1 cellular context compared by ENCODE assay signal in the genomic region with DNA sequence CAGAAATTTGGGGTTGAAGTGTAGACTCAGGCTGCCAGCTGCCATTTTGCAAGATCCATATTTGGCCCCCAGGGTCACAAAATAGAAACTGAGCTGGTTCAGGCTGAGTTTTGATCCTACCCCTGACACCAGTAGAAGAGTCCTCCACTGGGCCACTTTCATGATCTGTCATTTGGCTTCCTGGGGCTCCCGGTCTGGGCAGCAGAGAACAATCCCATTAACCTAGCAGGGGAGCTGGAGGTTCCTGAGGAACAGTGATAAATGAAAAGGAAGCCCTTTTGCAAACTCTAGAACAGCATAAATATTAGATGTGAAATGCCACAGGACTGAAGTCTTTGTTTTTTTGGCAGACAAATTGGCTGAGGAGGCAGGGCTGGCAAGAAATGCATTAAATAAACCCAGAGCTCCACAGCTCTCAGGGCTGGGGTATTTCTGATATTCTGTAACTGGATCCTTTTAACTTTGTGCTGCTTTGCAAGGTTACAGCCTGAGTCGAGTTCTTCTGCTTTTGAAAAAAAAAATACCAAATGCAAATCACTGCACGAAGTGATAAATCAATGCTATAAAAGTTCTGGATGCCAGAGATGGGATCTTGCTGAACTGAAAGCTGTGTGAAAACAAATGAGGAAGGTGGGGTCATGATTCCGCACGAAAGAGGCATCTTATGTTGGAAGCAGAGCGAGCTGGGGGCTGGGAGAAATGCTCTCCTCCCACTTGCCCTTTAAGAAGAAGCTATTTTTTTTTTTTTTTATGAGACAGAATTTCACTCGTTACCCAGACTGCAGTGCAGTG.
TF ChIP-seq lines count a peak whose summit lies in the region.

No MANE protein-coding gene starts in this region.

TF ChIP-seq in WTC11, 78 proteins besides CTCF, POLR2A, EP300 and RAD21 (continued from another document):
- TF ChIP-seq, protein P1, sequence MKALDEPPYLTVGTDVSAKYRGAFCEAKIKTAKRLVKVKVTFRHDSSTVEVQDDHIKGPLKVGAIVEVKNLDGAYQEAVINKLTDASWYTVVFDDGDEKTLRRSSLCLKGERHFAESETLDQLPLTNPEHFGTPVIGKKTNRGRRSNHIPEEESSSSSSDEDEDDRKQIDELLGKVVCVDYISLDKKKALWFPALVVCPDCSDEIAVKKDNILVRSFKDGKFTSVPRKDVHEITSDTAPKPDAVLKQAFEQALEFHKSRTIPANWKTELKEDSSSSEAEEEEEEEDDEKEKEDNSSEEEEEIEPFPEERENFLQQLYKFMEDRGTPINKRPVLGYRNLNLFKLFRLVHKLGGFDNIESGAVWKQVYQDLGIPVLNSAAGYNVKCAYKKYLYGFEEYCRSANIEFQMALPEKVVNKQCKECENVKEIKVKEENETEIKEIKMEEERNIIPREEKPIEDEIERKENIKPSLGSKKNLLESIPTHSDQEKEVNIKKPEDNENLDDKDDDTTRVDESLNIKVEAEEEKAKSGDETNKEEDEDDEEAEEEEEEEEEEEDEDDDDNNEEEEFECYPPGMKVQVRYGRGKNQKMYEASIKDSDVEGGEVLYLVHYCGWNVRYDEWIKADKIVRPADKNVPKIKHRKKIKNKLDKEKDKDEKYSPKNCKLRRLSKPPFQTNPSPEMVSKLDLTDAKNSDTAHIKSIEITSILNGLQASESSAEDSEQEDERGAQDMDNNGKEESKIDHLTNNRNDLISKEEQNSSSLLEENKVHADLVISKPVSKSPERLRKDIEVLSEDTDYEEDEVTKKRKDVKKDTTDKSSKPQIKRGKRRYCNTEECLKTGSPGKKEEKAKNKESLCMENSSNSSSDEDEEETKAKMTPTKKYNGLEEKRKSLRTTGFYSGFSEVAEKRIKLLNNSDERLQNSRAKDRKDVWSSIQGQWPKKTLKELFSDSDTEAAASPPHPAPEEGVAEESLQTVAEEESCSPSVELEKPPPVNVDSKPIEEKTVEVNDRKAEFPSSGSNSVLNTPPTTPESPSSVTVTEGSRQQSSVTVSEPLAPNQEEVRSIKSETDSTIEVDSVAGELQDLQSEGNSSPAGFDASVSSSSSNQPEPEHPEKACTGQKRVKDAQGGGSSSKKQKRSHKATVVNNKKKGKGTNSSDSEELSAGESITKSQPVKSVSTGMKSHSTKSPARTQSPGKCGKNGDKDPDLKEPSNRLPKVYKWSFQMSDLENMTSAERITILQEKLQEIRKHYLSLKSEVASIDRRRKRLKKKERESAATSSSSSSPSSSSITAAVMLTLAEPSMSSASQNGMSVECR (CRISPR knock-in tag; IDR thresholded peaks at IDR 0.05; ENCODE audit: borderline replicate concordance), result no peak
- no peak for TF ChIP-seq SP1 (CRISPR knock-in tag; conservative IDR thresholded peaks at IDR 0.05)
- TF ChIP-seq, protein P2, sequence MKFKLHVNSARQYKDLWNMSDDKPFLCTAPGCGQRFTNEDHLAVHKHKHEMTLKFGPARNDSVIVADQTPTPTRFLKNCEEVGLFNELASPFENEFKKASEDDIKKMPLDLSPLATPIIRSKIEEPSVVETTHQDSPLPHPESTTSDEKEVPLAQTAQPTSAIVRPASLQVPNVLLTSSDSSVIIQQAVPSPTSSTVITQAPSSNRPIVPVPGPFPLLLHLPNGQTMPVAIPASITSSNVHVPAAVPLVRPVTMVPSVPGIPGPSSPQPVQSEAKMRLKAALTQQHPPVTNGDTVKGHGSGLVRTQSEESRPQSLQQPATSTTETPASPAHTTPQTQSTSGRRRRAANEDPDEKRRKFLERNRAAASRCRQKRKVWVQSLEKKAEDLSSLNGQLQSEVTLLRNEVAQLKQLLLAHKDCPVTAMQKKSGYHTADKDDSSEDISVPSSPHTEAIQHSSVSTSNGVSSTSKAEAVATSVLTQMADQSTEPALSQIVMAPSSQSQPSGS (CRISPR knock-in tag; IDR thresholded peaks at IDR 0.05; ENCODE audit: borderline replicate concordance, low read depth), result no peak
- TF ChIP-seq NFATC4 (CRISPR knock-in tag; IDR thresholded peaks at IDR 0.05), result no peak
- TF ChIP-seq ZNF423 (CRISPR knock-in tag; IDR thresholded peaks at IDR 0.05), result no peak
- TF ChIP-seq, protein P3, sequence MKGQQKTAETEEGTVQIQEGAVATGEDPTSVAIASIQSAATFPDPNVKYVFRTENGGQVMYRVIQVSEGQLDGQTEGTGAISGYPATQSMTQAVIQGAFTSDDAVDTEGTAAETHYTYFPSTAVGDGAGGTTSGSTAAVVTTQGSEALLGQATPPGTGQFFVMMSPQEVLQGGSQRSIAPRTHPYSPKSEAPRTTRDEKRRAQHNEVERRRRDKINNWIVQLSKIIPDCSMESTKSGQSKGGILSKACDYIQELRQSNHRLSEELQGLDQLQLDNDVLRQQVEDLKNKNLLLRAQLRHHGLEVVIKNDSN (CRISPR knock-in tag; IDR thresholded peaks at IDR 0.05), result no peak
- TF ChIP-seq RORB (CRISPR knock-in tag; IDR thresholded peaks at IDR 0.05), result no peak
- no peak for TF ChIP-seq FOXK1 (CRISPR knock-in tag; IDR thresholded peaks at IDR 0.05)
- TF ChIP-seq, protein P4, sequence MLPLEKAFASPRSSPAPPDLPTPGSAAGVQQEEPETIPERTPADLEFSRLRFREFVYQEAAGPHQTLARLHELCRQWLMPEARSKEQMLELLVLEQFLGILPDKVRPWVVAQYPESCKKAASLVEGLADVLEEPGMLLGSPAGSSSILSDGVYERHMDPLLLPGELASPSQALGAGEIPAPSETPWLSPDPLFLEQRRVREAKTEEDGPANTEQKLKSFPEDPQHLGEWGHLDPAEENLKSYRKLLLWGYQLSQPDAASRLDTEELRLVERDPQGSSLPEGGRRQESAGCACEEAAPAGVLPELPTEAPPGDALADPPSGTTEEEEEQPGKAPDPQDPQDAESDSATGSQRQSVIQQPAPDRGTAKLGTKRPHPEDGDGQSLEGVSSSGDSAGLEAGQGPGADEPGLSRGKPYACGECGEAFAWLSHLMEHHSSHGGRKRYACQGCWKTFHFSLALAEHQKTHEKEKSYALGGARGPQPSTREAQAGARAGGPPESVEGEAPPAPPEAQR (CRISPR knock-in tag; IDR thresholded peaks at IDR 0.05), result no peak
- TF ChIP-seq FOXP1 (CRISPR knock-in tag; IDR thresholded peaks at IDR 0.05; ENCODE audit: borderline replicate concordance), result no peak
- TF ChIP-seq ZNF317 (CRISPR knock-in tag; IDR thresholded peaks at IDR 0.05; ENCODE audit: borderline replicate concordance, low read depth), result no peak
